Comparison of ENCODE assay signal across 2 cellular contexts in the genomic region with DNA sequence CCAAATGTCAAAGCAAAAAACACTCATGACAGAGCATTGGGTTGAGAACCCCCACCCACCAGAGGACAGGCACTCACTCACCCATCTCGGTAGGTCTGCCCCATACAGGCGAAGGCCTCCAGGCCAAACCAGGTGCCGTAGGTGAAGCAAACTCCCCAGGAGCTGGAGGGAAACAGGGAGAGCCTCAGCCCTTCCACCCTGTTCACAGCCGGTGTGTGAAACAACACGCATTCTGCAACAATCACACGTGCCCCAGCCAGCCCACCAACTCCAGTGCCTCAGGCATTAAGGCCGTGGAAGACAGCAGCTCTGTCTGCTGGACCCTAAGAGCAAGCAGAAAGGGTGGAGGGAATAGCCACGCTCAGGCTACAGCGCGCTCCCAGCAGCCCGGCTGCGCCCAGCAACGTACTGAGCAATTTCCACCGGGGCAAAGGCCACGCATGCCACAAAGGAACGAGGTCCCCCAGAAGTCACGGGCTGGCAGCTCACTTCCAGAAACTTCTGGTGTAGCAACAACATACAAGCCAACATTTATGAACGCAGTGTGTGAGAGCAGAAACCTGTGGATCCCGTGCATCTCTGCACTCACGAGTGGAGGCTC.
TF ChIP-seq lines count a peak whose summit lies in the region.

No MANE protein-coding gene starts in this region.

TF ChIP-seq in SK-N-SH, 30 proteins besides CTCF, POLR2A, EP300 and RAD21 (continued from another document):
- TF ChIP-seq, protein P1, sequence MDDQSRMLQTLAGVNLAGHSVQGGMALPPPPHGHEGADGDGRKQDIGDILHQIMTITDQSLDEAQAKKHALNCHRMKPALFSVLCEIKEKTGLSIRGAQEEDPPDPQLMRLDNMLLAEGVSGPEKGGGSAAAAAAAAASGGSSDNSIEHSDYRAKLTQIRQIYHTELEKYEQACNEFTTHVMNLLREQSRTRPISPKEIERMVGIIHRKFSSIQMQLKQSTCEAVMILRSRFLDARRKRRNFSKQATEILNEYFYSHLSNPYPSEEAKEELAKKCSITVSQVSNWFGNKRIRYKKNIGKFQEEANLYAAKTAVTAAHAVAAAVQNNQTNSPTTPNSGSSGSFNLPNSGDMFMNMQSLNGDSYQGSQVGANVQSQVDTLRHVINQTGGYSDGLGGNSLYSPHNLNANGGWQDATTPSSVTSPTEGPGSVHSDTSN (IDR thresholded peaks at IDR 0.05): no peak
- no peak for TF ChIP-seq FOXJ3 (CRISPR knock-in tag; IDR thresholded peaks at IDR 0.05)
- TF ChIP-seq SMC3 (IDR thresholded peaks at IDR 0.05; ENCODE audit: low read depth, low read length): no peak
- TF ChIP-seq FOXM1 (IDR thresholded peaks at IDR 0.05; ENCODE audit: low read depth): no peak
- TF ChIP-seq, protein P2, sequence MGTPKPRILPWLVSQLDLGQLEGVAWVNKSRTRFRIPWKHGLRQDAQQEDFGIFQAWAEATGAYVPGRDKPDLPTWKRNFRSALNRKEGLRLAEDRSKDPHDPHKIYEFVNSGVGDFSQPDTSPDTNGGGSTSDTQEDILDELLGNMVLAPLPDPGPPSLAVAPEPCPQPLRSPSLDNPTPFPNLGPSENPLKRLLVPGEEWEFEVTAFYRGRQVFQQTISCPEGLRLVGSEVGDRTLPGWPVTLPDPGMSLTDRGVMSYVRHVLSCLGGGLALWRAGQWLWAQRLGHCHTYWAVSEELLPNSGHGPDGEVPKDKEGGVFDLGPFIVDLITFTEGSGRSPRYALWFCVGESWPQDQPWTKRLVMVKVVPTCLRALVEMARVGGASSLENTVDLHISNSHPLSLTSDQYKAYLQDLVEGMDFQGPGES (IDR thresholded peaks at IDR 0.05; ENCODE audit: low read depth, low read length): no peak
- no peak for TF ChIP-seq RXRA (IDR thresholded peaks at IDR 0.05; ENCODE audit: borderline replicate concordance, low read depth)
- TF ChIP-seq, protein P3, sequence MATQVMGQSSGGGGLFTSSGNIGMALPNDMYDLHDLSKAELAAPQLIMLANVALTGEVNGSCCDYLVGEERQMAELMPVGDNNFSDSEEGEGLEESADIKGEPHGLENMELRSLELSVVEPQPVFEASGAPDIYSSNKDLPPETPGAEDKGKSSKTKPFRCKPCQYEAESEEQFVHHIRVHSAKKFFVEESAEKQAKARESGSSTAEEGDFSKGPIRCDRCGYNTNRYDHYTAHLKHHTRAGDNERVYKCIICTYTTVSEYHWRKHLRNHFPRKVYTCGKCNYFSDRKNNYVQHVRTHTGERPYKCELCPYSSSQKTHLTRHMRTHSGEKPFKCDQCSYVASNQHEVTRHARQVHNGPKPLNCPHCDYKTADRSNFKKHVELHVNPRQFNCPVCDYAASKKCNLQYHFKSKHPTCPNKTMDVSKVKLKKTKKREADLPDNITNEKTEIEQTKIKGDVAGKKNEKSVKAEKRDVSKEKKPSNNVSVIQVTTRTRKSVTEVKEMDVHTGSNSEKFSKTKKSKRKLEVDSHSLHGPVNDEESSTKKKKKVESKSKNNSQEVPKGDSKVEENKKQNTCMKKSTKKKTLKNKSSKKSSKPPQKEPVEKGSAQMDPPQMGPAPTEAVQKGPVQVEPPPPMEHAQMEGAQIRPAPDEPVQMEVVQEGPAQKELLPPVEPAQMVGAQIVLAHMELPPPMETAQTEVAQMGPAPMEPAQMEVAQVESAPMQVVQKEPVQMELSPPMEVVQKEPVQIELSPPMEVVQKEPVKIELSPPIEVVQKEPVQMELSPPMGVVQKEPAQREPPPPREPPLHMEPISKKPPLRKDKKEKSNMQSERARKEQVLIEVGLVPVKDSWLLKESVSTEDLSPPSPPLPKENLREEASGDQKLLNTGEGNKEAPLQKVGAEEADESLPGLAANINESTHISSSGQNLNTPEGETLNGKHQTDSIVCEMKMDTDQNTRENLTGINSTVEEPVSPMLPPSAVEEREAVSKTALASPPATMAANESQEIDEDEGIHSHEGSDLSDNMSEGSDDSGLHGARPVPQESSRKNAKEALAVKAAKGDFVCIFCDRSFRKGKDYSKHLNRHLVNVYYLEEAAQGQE (IDR thresholded peaks at IDR 0.05; ENCODE audit: low read depth, low read length): no peak
- no peak for TF ChIP-seq RFX5 (IDR thresholded peaks at IDR 0.05; ENCODE audit: low read length)
- no peak for TF ChIP-seq TAF1 (IDR thresholded peaks at IDR 0.05; ENCODE audit: borderline replicate concordance, low read depth, low read length)
- TF ChIP-seq, protein P4, sequence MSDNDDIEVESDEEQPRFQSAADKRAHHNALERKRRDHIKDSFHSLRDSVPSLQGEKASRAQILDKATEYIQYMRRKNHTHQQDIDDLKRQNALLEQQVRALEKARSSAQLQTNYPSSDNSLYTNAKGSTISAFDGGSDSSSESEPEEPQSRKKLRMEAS (IDR thresholded peaks at IDR 0.05; ENCODE audit: low read depth): no peak
- TF ChIP-seq TEAD4 (IDR thresholded peaks at IDR 0.05; ENCODE audit: borderline replicate concordance, insufficient read depth): no peak

TF ChIP-seq in SK-N-SH treated with all-trans-retinoic acid at 6 μM for 48 hours, 23 proteins besides CTCF, POLR2A, EP300 and RAD21 (continued from another document):
- TF ChIP-seq, protein P5, sequence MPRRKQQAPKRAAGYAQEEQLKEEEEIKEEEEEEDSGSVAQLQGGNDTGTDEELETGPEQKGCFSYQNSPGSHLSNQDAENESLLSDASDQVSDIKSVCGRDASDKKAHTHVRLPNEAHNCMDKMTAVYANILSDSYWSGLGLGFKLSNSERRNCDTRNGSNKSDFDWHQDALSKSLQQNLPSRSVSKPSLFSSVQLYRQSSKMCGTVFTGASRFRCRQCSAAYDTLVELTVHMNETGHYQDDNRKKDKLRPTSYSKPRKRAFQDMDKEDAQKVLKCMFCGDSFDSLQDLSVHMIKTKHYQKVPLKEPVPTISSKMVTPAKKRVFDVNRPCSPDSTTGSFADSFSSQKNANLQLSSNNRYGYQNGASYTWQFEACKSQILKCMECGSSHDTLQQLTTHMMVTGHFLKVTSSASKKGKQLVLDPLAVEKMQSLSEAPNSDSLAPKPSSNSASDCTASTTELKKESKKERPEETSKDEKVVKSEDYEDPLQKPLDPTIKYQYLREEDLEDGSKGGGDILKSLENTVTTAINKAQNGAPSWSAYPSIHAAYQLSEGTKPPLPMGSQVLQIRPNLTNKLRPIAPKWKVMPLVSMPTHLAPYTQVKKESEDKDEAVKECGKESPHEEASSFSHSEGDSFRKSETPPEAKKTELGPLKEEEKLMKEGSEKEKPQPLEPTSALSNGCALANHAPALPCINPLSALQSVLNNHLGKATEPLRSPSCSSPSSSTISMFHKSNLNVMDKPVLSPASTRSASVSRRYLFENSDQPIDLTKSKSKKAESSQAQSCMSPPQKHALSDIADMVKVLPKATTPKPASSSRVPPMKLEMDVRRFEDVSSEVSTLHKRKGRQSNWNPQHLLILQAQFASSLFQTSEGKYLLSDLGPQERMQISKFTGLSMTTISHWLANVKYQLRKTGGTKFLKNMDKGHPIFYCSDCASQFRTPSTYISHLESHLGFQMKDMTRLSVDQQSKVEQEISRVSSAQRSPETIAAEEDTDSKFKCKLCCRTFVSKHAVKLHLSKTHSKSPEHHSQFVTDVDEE (CRISPR knock-in tag; IDR thresholded peaks at IDR 0.05): no peak
- TF ChIP-seq, protein P6, sequence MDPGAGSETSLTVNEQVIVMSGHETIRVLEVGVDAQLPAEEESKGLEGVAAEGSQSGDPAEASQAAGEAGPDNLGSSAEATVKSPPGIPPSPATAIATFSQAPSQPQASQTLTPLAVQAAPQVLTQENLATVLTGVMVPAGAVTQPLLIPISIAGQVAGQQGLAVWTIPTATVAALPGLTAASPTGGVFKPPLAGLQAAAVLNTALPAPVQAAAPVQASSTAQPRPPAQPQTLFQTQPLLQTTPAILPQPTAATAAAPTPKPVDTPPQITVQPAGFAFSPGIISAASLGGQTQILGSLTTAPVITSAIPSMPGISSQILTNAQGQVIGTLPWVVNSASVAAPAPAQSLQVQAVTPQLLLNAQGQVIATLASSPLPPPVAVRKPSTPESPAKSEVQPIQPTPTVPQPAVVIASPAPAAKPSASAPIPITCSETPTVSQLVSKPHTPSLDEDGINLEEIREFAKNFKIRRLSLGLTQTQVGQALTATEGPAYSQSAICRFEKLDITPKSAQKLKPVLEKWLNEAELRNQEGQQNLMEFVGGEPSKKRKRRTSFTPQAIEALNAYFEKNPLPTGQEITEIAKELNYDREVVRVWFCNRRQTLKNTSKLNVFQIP (CRISPR knock-in tag; IDR thresholded peaks at IDR 0.05; ENCODE audit: borderline replicate concordance, low read depth): no peak
- TF ChIP-seq ARNTL (CRISPR knock-in tag; IDR thresholded peaks at IDR 0.05; ENCODE audit: borderline replicate concordance, low read depth) (no peak), SNAI2 (CRISPR knock-in tag; IDR thresholded peaks at IDR 0.05) (no peak)
